ENCODE assay signal across 22 cellular contexts in genomic region chr14:54719406-54719805, GRCh38.
A peak's percentile ranks its signal among the peaks of the same experiment; 100 is the strongest.
DNase-seq lines count a peak whose midpoint lies in the region; ATAC-seq and TF ChIP-seq lines count a peak whose summit lies in the region.
"Had no signal": no experiment of that assay in that cellular context is flagged by ENCODE, and none has a peak within 500 bp of the region (broad histone marks: within the 10 kb centered on the region; RNA-seq: fewer than 3 reads in every experiment).

No MANE protein-coding gene starts in this region.

- H3K36me3 ChIP-seq in liver (ENCODE audit: control insufficient read depth in 4 of 4, insufficient read depth in 3 of 4, low read depth in 1 of 4, low read length in 3 of 4): no peaks in the 10 kb centered on the region
- no peaks in the 10 kb centered on the region for H3K36me3 ChIP-seq in subcutaneous abdominal adipose tissue (ENCODE audit: control insufficient read depth in 5 of 5, insufficient read depth in 5 of 5, low read length in 5 of 5)
- H3K36me3 ChIP-seq: BE2C had no signal

- H3K9me3 ChIP-seq in right cardiac atrium (ENCODE audit: control insufficient read depth, low read length) (no peaks in the 10 kb centered on the region), liver (ENCODE audit: control insufficient read depth in 4 of 4, low read length in 3 of 4) (no peaks in the 10 kb centered on the region), subcutaneous abdominal adipose tissue (ENCODE audit: control insufficient read depth in 5 of 5, low read length in 5 of 5) (no peaks in the 10 kb centered on the region)
- H3K9me3 ChIP-seq: BE2C had no signal

- H3K4me3 ChIP-seq in right cardiac atrium (ENCODE audit: low read length) (no peak overlapping the region), liver (ENCODE audit: low read depth in 1 of 3, low read length in 3 of 3) (no peak overlapping the region), subcutaneous abdominal adipose tissue (ENCODE audit: low read depth in 1 of 5, low read length in 5 of 5) (no peak overlapping the region)
- H3K4me3 ChIP-seq: GM23248 had no signal

- no peak for ATAC-seq in right cardiac atrium
- ATAC-seq in left ventricle myocardium superior: no peak
- no peak for ATAC-seq in HG03571 (IDR thresholded peaks at IDR 0.05; ENCODE audit: unreplicated experiment)
- ATAC-seq: HCT116, PC-3 had no signal

- intact Hi-C loops in right cardiac atrium (cut with DNase I) (no loop called here), left ventricle myocardium superior (cut with micrococcal nuclease) (no loop called here)

- no peak for DNase-seq in right cardiac atrium
- no peak for DNase-seq in left ventricle myocardium superior
- DNase-seq in OCI-M1 (lab: John Stamatoyannopoulos, UW): no peak
- DNase-seq in superior temporal gyrus (ENCODE audit: extremely low spot score): no peak
- DNase-seq: BE2C; CD4-positive, alpha-beta memory T cell; DMS153; GDM1; GM23248; MV-4-11; NCI-H187; NCI-H2107; NCI-H510A; NCI-H774; PC-3; RPMI8226; SHP77 treated with DMSO at 0.1 percent for 48 hours had no signal

- H3K27ac ChIP-seq in right cardiac atrium (ENCODE audit: low read length): peak overlapping the region; percentile 17
- peak overlapping the region; percentile 75 to 87 for H3K27ac ChIP-seq in liver (ENCODE audit: low read depth in 1 of 2, low read length in 2 of 2)
- peak overlapping the region; percentile 56 for H3K27ac ChIP-seq in subcutaneous abdominal adipose tissue (ENCODE audit: low read depth, low read length)
- H3K27ac ChIP-seq: GM23248, KMS-11 had no signal

- H3K27me3 ChIP-seq in right cardiac atrium (ENCODE audit: control insufficient read depth, insufficient read depth) (no peaks in the 10 kb centered on the region), liver (ENCODE audit: control insufficient read depth in 4 of 4, insufficient read depth in 4 of 4, low read length in 3 of 4) (no peaks in the 10 kb centered on the region), subcutaneous abdominal adipose tissue (ENCODE audit: control insufficient read depth in 5 of 5, insufficient read depth in 4 of 5, low read length in 5 of 5) (no peaks in the 10 kb centered on the region)
- H3K27me3 ChIP-seq: BE2C had no signal

- H3K9ac ChIP-seq in liver (ENCODE audit: low read depth in 1 of 2, low read length in 2 of 2) (no peak overlapping the region), subcutaneous abdominal adipose tissue (ENCODE audit: low read length in 5 of 5) (no peak overlapping the region)
- H3K9ac ChIP-seq: GM23248, KMS-11 had no signal

- H3K4me1 ChIP-seq in right cardiac atrium (ENCODE audit: control insufficient read depth, insufficient read depth, low read length) (peaks cover 11% of the 10 kb centered on the region), liver (ENCODE audit: control insufficient read depth in 4 of 4, insufficient read depth in 4 of 4, low read length in 3 of 4) (peaks cover 9 to 45% (median 26%) of the 10 kb centered on the region in 4 donors), subcutaneous abdominal adipose tissue (ENCODE audit: control insufficient read depth in 5 of 5, insufficient read depth in 5 of 5, low read length in 5 of 5) (peaks cover 3 to 42% (median 26%) of the 10 kb centered on the region in 5 donors)
- H3K4me1 ChIP-seq: BE2C had no signal

- 94% methylated on average over 4 of the region's 4 CpGs for WGBS in right cardiac atrium
- 38% methylated on average over 4 of the region's 4 CpGs for WGBS in liver

- TF ChIP-seq RAD21 in liver (IDR thresholded peaks at IDR 0.05): peak; percentile 37 to 63

- no peak for TF ChIP-seq CTCF in liver (IDR thresholded peaks at IDR 0.05; ENCODE audit: low read depth, low read length, missing input control)

TF ChIP-seq in liver, 16 proteins besides CTCF, POLR2A, EP300 and RAD21:
- TF ChIP-seq FOXA1 (IDR thresholded peaks at IDR 0.05) (no peak), ZBTB33 (IDR thresholded peaks at IDR 0.05) (peak; percentile 78), NR2F2 (IDR thresholded peaks at IDR 0.05) (no peak), GABPA (IDR thresholded peaks at IDR 0.05 in 1 of 2, conservative IDR thresholded peaks at IDR 0.05 in 1 of 2) (no peak), REST (IDR thresholded peaks at IDR 0.05) (peak; percentile 63), FOXA2 (IDR thresholded peaks at IDR 0.05) (peak; percentile 79), MAX (IDR thresholded peaks at IDR 0.05) (peak; percentile 96), TAF1 (conservative IDR thresholded peaks at IDR 0.05) (no peak), YY1 (IDR thresholded peaks at IDR 0.05) (peak; percentile 93), HNF4G (IDR thresholded peaks at IDR 0.05) (peak; percentile 95), EGR1 (IDR thresholded peaks at IDR 0.05; ENCODE audit: low read depth in 2 of 2) (no peak), JUND (IDR thresholded peaks at IDR 0.05) (peak; percentile 68 to 83), HNF4A (conservative IDR thresholded peaks at IDR 0.05) (peak; percentile 98 to 99), ATF3 (IDR thresholded peaks at IDR 0.05) (peak; percentile 69), RXRA (IDR thresholded peaks at IDR 0.05) (peak; percentile 90 to 93), SP1 (IDR thresholded peaks at IDR 0.05) (peak; percentile 92)

Comparison
In these comparisons a context has a peak if more than half of its experiments do, and no peak if none do; other contexts are left out.
1. H3K27ac ChIP-seq: peak in every context shown above with its lines; median percentile 81 in liver; 56 in subcutaneous abdominal adipose tissue; 17 in right cardiac atrium.